In genomic region chr5:140357731-140358093, GRCh38 we compare ENCODE assay signal across 1 cellular context.
TF ChIP-seq lines count a peak whose summit lies in the region.

No MANE protein-coding gene starts in this region.

TF ChIP-seq in HepG2, 621 proteins besides CTCF, POLR2A, EP300 and RAD21 (continued from another document):
- no peak for TF ChIP-seq ZBTB49 (CRISPR knock-in tag; IDR thresholded peaks at IDR 0.05; ENCODE audit: borderline replicate concordance)
- TF ChIP-seq NR2C2 (CRISPR knock-in tag; IDR thresholded peaks at IDR 0.05; ENCODE audit: borderline replicate concordance) = no peak
- TF ChIP-seq BRCA1 (CRISPR knock-in tag; IDR thresholded peaks at IDR 0.05) = no peak
- TF ChIP-seq ZNF224 (CRISPR knock-in tag; IDR thresholded peaks at IDR 0.05) = no peak
- no peak for TF ChIP-seq ZFP36L2 (CRISPR knock-in tag; IDR thresholded peaks at IDR 0.05)
- no peak for TF ChIP-seq ZFP1 (CRISPR knock-in tag; IDR thresholded peaks at IDR 0.05)
- TF ChIP-seq ZNF121 (CRISPR knock-in tag; IDR thresholded peaks at IDR 0.05) = no peak
- TF ChIP-seq DZIP1 (CRISPR knock-in tag; IDR thresholded peaks at IDR 0.05) = no peak
- 0 out of 2 replicates have a peak, but pooled peaks have one; percentile 42 for TF ChIP-seq ZNF337 (CRISPR knock-in tag; IDR thresholded peaks at IDR 0.05; ENCODE audit: borderline replicate concordance, low read depth)
- no peak for TF ChIP-seq REST (IDR thresholded peaks at IDR 0.05; ENCODE audit: borderline replicate concordance in 1 of 2, low read depth in 1 of 2, low read length in 2 of 2)
- no peak for TF ChIP-seq RFX3 (CRISPR knock-in tag; IDR thresholded peaks at IDR 0.05)
- no peak for TF ChIP-seq ZFP37 (CRISPR knock-in tag; IDR thresholded peaks at IDR 0.05; ENCODE audit: borderline replicate concordance)
- TF ChIP-seq NFKB2 (CRISPR knock-in tag; IDR thresholded peaks at IDR 0.05; ENCODE audit: borderline replicate concordance) = no peak
- peak; percentile 73; the same call in 1 of the 2 replicates for TF ChIP-seq SMAD3 (CRISPR knock-in tag; IDR thresholded peaks at IDR 0.05)
- no peak for TF ChIP-seq HOMEZ (CRISPR knock-in tag; IDR thresholded peaks at IDR 0.05; ENCODE audit: low read depth)
- TF ChIP-seq GATAD2A (CRISPR knock-in tag; IDR thresholded peaks at IDR 0.05) = peak; percentile 55
- no peak for TF ChIP-seq ZNF746 (CRISPR knock-in tag; IDR thresholded peaks at IDR 0.05)
- no peak for TF ChIP-seq CHD4 (IDR thresholded peaks at IDR 0.05; ENCODE audit: borderline replicate concordance, low read length)
- TF ChIP-seq ZNF773 (CRISPR knock-in tag; IDR thresholded peaks at IDR 0.05; ENCODE audit: borderline replicate concordance) = no peak
- peak; percentile 83; the same call in 1 of the 2 replicates for TF ChIP-seq ATF2 (CRISPR knock-in tag; IDR thresholded peaks at IDR 0.05)
- TF ChIP-seq ZNF441 (CRISPR knock-in tag; IDR thresholded peaks at IDR 0.05; ENCODE audit: borderline replicate concordance) = 0 out of 2 replicates have a peak, but pooled peaks have one; percentile 49
- no peak for TF ChIP-seq KDM6A (CRISPR knock-in tag; IDR thresholded peaks at IDR 0.05; ENCODE audit: low read depth)
TF ChIP-seq in HepG2: peak in this region for 79.
